ENCODE assay signal across 1 cellular context in the genomic region with DNA sequence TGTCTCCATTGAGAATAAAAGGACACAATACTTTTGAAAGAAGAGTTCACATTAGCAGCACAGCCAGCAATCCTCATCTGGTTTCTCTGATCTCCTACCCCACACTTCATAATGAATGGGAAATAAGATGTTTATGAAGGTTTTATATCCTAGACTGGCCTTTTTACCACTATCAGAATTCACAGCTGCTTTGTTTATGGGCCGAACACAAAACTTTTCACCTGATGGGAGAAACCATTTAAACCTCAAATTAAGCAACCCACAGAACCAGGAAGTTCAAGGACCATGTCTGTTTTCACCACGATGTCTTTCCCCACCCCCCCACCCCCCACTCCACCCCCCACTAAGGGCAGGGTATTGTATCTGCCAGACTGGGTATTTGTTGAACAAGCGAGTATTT.
TF ChIP-seq lines count a peak whose summit lies in the region.

No MANE protein-coding gene starts in this region.

TF ChIP-seq in GM23338, 12 proteins besides CTCF, POLR2A, EP300 and RAD21 (continued from another document):
- TF ChIP-seq, protein P1, sequence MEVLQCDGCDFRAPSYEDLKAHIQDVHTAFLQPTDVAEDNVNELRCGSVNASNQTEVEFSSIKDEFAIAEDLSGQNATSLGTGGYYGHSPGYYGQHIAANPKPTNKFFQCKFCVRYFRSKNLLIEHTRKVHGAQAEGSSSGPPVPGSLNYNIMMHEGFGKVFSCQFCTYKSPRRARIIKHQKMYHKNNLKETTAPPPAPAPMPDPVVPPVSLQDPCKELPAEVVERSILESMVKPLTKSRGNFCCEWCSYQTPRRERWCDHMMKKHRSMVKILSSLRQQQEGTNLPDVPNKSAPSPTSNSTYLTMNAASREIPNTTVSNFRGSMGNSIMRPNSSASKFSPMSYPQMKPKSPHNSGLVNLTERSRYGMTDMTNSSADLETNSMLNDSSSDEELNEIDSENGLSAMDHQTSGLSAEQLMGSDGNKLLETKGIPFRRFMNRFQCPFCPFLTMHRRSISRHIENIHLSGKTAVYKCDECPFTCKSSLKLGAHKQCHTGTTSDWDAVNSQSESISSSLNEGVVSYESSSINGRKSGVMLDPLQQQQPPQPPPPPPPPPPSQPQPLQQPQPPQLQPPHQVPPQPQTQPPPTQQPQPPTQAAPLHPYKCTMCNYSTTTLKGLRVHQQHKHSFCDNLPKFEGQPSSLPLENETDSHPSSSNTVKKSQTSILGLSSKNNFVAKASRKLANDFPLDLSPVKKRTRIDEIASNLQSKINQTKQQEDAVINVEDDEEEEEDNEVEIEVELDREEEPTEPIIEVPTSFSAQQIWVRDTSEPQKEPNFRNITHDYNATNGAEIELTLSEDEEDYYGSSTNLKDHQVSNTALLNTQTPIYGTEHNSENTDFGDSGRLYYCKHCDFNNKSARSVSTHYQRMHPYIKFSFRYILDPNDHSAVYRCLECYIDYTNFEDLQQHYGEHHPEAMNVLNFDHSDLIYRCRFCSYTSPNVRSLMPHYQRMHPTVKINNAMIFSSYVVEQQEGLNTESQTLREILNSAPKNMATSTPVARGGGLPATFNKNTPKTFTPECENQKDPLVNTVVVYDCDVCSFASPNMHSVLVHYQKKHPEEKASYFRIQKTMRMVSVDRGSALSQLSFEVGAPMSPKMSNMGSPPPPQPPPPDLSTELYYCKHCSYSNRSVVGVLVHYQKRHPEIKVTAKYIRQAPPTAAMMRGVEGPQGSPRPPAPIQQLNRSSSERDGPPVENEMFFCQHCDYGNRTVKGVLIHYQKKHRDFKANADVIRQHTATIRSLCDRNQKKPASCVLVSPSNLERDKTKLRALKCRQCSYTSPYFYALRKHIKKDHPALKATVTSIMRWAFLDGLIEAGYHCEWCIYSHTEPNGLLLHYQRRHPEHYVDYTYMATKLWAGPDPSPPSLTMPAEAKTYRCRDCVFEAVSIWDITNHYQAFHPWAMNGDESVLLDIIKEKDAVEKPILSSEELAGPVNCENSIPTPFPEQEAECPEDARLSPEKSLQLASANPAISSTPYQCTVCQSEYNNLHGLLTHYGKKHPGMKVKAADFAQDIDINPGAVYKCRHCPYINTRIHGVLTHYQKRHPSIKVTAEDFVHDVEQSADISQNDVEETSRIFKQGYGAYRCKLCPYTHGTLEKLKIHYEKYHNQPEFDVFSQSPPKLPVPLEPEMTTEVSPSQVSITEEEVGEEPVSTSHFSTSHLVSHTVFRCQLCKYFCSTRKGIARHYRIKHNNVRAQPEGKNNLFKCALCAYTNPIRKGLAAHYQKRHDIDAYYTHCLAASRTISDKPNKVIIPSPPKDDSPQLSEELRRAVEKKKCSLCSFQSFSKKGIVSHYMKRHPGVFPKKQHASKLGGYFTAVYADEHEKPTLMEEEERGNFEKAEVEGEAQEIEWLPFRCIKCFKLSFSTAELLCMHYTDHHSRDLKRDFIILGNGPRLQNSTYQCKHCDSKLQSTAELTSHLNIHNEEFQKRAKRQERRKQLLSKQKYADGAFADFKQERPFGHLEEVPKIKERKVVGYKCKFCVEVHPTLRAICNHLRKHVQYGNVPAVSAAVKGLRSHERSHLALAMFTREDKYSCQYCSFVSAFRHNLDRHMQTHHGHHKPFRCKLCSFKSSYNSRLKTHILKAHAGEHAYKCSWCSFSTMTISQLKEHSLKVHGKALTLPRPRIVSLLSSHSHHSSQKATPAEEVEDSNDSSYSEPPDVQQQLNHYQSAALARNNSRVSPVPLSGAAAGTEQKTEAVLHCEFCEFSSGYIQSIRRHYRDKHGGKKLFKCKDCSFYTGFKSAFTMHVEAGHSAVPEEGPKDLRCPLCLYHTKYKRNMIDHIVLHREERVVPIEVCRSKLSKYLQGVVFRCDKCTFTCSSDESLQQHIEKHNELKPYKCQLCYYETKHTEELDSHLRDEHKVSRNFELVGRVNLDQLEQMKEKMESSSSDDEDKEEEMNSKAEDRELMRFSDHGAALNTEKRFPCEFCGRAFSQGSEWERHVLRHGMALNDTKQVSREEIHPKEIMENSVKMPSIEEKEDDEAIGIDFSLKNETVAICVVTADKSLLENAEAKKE (CRISPR knock-in tag; IDR thresholded peaks at IDR 0.05), result no peak
